In genomic region chr11:31233425-31233824, GRCh38 we compare ENCODE assay signal across 12 cellular contexts.
DNase-seq lines count a peak whose midpoint lies in the region; ATAC-seq, FAIRE-seq and TF ChIP-seq lines count a peak whose summit lies in the region.
"Had no signal": no experiment of that assay in that cellular context is flagged by ENCODE, and none has a peak within 500 bp of the region (broad histone marks: within the 10 kb centered on the region; RNA-seq: fewer than 3 reads in every experiment).

No MANE protein-coding gene starts in this region.

- no peak for TF ChIP-seq EP300 in A549 (IDR thresholded peaks at IDR 0.05)

- peak; percentile 35 to 37; a peak in 3 of 5 replicates for TF ChIP-seq RAD21 in A549 (conservative IDR thresholded peaks at IDR 0.05 in 1 of 2, IDR thresholded peaks at IDR 0.05 in 1 of 2)

- ATAC-seq in A549 (peak; percentile 78 to 88), HG02759 (IDR thresholded peaks at IDR 0.05; ENCODE audit: unreplicated experiment) (no peak)

- H3K4me1 Mint-ChIP-seq in endodermal cell, result peaks cover 30% of the 10 kb centered on the region

- CTCF ChIA-PET in A549 (lab: Yijun Ruan, JAX), result interaction anchor here (0.8 to 1.9 kb wide), 12 partner anchors 13 to 943 kb away, joined by 3 to 12 read pairs (median 4); no protein-coding TSS in a partner anchor

- no peaks in the 10 kb centered on the region for H3K36me3 Mint-ChIP-seq in endodermal cell (ENCODE audit: low read depth)

- H3K36me3 ChIP-seq in endodermal cell (ENCODE audit: control insufficient read depth, insufficient read depth, low read length), result no peaks in the 10 kb centered on the region

- FAIRE-seq in A549 (lab: Jason Lieb, UNC), result no peak
- peak; percentile 43 for FAIRE-seq in GM12891 (lab: Jason Lieb, UNC)

- no peaks in the 10 kb centered on the region for H3K27me3 ChIP-seq in endodermal cell (ENCODE audit: control insufficient read depth, insufficient read depth, low read length, poor library complexity, severe bottlenecking)

- H3K9me3 ChIP-seq in A549, result no peaks in the 10 kb centered on the region
- no peaks in the 10 kb centered on the region for H3K9me3 ChIP-seq in endodermal cell (ENCODE audit: control insufficient read depth, low read length)

- no peak overlapping the region for H3K9ac ChIP-seq in endodermal cell (ENCODE audit: extremely low read depth, low read length, poor library complexity, severe bottlenecking)

- H3K27me3 Mint-ChIP-seq in endodermal cell (ENCODE audit: insufficient read depth), result no peaks in the 10 kb centered on the region

- H3K27ac Mint-ChIP-seq in endodermal cell, result peak overlapping the region; percentile 88
- H3K27ac Mint-ChIP-seq: activated T-cell treated with anti-CD3 and anti-CD28 coated beads, Interleukin-2, amount 50 U/mL, for 24 hours had no signal

- no peak overlapping the region for H3K4me3 Mint-ChIP-seq in endodermal cell
- H3K4me3 Mint-ChIP-seq: activated T-cell treated with anti-CD3 and anti-CD28 coated beads, Interleukin-2, amount 50 U/mL, for 24 hours had no signal

- POLR2A ChIA-PET in A549 (lab: Yijun Ruan, JAX), result no interaction called here

- peaks cover 8% of the 10 kb centered on the region; the same call in 2 of the 3 replicates for H3K4me1 ChIP-seq in A549
- H3K4me1 ChIP-seq in endodermal cell (ENCODE audit: control insufficient read depth, insufficient read depth, low read length), result peaks cover 5% of the 10 kb centered on the region

- H3K9me3 Mint-ChIP-seq in endodermal cell, result no peaks in the 10 kb centered on the region
- H3K9me3 Mint-ChIP-seq: activated T-cell treated with anti-CD3 and anti-CD28 coated beads, Interleukin-2, amount 50 U/mL, for 24 hours had no signal

- H3K4me2 ChIP-seq in A549, result no peak overlapping the region

- TF ChIP-seq CTCF in A549 (IDR thresholded peaks at IDR 0.05) (peak; percentile 49), endodermal cell (conservative IDR thresholded peaks at IDR 0.05) (peak; percentile 83)

- no peak overlapping the region for H3K27ac ChIP-seq in A549
- no peak overlapping the region for H3K27ac ChIP-seq in endodermal cell (ENCODE audit: low read depth, low read length)

- TF ChIP-seq POLR2A in A549 (IDR thresholded peaks at IDR 0.05; ENCODE audit: low read length) (no peak), GM12891 (IDR thresholded peaks at IDR 0.05; ENCODE audit: low read depth, low read length) (no peak)

- no peak overlapping the region for H3K4me3 ChIP-seq in A549
- no peak overlapping the region for H3K4me3 ChIP-seq in endodermal cell (ENCODE audit: low read length)

- DNase-seq in A549 (ENCODE audit: low read depth in 1 of 2, low spot score in 1 of 2) (peak in 1 of 2 experiments; percentile 52), GM12891 (ENCODE audit: insufficient read length, low spot score) (no peak), NCI-H146 treated with DMSO at 0.1 percent for 48 hours (lab: John Stamatoyannopoulos, UW; ENCODE audit: unreplicated experiment) (peak; percentile 30), endodermal cell (no peak), NCI-H2196 (lab: John Stamatoyannopoulos, UW; ENCODE audit: unreplicated experiment) (no peak)
- DNase-seq in stimulated activated CD4-positive, alpha-beta T cell treated with anti-CD3 and anti-CD28 coated beads, Interleukin-2, amount 100 ng/mL, for 24 hours, result no peak
- no peak for DNase-seq in activated CD8-positive, alpha-beta memory T cell treated with anti-CD3 and anti-CD28 coated beads for 24 hours
- DNase-seq: activated T-cell treated with anti-CD3 and anti-CD28 coated beads, Interleukin-2, amount 50 U/mL, for 24 hours; cerebellar nuclear complex; head of caudate nucleus; T-helper 2 cell had no signal

TF ChIP-seq in A549, 52 proteins besides CTCF, POLR2A, EP300 and RAD21:
- TF ChIP-seq SMC3 (IDR thresholded peaks at IDR 0.05), result peak; percentile 57
- TF ChIP-seq MAFK (IDR thresholded peaks at IDR 0.05; ENCODE audit: partially characterized antibody), result no peak
TF ChIP-seq in A549: peak in this region for 1.

TF ChIP-seq in GM12891, 5 proteins besides CTCF, POLR2A, EP300 and RAD21:
- no peak for TF ChIP-seq POU2F2 (IDR thresholded peaks at IDR 0.05; ENCODE audit: low read depth, low read length)
- TF ChIP-seq SPI1 (IDR thresholded peaks at IDR 0.05; ENCODE audit: low read depth, low read length), result no peak
- TF ChIP-seq POLR2AphosphoS5 (IDR thresholded peaks at IDR 0.05; ENCODE audit: low read depth, low read length), result no peak
- no peak for TF ChIP-seq TAF1 (IDR thresholded peaks at IDR 0.05; ENCODE audit: low read depth, low read length)
- TF ChIP-seq PAX5 (IDR thresholded peaks at IDR 0.05; ENCODE audit: insufficient read depth, low read length, severe bottlenecking), result no peak
TF ChIP-seq in GM12891: peak in this region for 0.
